ENCODE assay signal across 1 cellular context in genomic region chr20:50277064-50277415, GRCh38.
TF ChIP-seq lines count a peak whose summit lies in the region.

No MANE protein-coding gene starts in this region.

TF ChIP-seq in IMR-90, 13 proteins besides CTCF, POLR2A, EP300 and RAD21 (continued from another document):
- TF ChIP-seq NFE2L2 (IDR thresholded peaks at IDR 0.05; ENCODE audit: low read depth, low read length), result no peak
- TF ChIP-seq MAZ (IDR thresholded peaks at IDR 0.05; ENCODE audit: borderline replicate concordance, low read depth, low read length), result no peak
- TF ChIP-seq FOS (IDR thresholded peaks at IDR 0.05; ENCODE audit: low read depth, low read length), result no peak
- no peak for TF ChIP-seq USF2 (IDR thresholded peaks at IDR 0.05; ENCODE audit: low read depth, low read length)
- TF ChIP-seq MXI1 (IDR thresholded peaks at IDR 0.05; ENCODE audit: borderline replicate concordance, low read depth, low read length), result no peak
